8 cellular contexts compared by ENCODE assay signal in the genomic region with DNA sequence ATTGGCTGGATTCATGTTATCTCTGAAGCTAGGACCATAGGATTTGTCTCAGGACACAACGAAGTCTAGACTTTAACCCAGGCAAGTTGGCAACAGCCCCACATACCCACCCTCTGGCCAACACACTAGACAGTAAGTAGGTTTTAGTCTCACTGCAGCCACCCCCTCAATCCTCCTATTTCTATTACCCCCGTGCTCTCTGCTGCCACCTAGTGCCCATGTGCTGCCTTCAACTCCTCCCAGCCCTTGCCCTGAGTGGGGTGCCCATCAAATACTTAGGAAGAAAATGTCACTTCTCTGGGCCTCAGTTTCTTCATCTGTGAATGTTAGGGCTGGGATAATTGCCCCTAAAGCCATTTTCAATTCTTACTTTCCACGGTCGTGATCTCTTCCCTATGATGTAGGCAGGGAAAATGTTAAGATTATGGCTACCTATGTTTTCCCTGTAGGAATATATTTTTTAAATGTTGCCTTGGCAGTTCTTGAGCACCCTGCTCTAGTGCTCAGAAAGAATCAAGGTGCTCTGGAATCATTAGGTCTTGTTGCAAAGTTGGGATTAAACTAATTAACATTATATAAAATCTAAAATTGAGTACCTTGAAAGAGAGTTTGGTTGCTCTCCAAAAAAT.
DNase-seq lines count a peak whose midpoint lies in the region; ATAC-seq and TF ChIP-seq lines count a peak whose summit lies in the region.

No MANE protein-coding gene starts in this region.

- H3K36me3 Mint-ChIP-seq in activated CD8-positive, alpha-beta T cell treated with anti-CD3 and anti-CD28 coated beads for 36 hours (ENCODE audit: low read depth) = no peaks in the 10 kb centered on the region

- H3K4me1 Mint-ChIP-seq in activated CD8-positive, alpha-beta T cell treated with anti-CD3 and anti-CD28 coated beads for 36 hours (ENCODE audit: low read depth) = no peaks in the 10 kb centered on the region

- DNase-seq in DMS153 treated with DMSO at 0.1 percent for 48 hours (lab: John Stamatoyannopoulos, UW; ENCODE audit: unreplicated experiment) (peak; percentile 14), HuH-7 (ENCODE audit: low spot score) (peak; percentile 14), left lobe of liver (ENCODE audit: low spot score) (peak; percentile 55), GM19238 (ENCODE audit: insufficient read length, low spot score) (no peak), NCI-H187 (lab: John Stamatoyannopoulos, UW) (no peak), NCI-H526 treated with DMSO at 0.1 percent for 48 hours (lab: John Stamatoyannopoulos, UW) (no peak)
- peak; percentile 50 for DNase-seq in activated CD8-positive, alpha-beta T cell treated with anti-CD3 and anti-CD28 coated beads for 36 hours

- intact Hi-C loops in activated CD8-positive, alpha-beta T cell treated with anti-CD3 and anti-CD28 coated beads for 36 hours (cut with micrococcal nuclease) = loop anchor here (10.0 kb wide), 1 partner anchor 211 kb away; a partner anchor contains a TSS

- no peak overlapping the region for H3K4me3 Mint-ChIP-seq in activated CD8-positive, alpha-beta T cell treated with anti-CD3 and anti-CD28 coated beads for 36 hours

- POLR2A ChIA-PET in activated CD8-positive, alpha-beta T cell treated with anti-CD3 and anti-CD28 coated beads for 36 hours (lab: Charles Lee) = no interaction called here

- no peak overlapping the region for H3K27ac Mint-ChIP-seq in activated CD8-positive, alpha-beta T cell treated with anti-CD3 and anti-CD28 coated beads for 36 hours

- peaks cover 5% of the 10 kb centered on the region for H3K27me3 Mint-ChIP-seq in activated CD8-positive, alpha-beta T cell treated with anti-CD3 and anti-CD28 coated beads for 36 hours

- ATAC-seq in activated CD8-positive, alpha-beta T cell treated with anti-CD3 and anti-CD28 coated beads for 36 hours = no peak
- ATAC-seq in left lobe of liver = peak; percentile 87
- ATAC-seq in GM18909 (IDR thresholded peaks at IDR 0.05; ENCODE audit: poor library complexity, unreplicated experiment) = no peak

- CTCF ChIA-PET in activated CD8-positive, alpha-beta T cell treated with anti-CD3 and anti-CD28 coated beads for 36 hours (lab: Charles Lee) = interaction anchor here (1.3 kb wide), 1 partner anchor 157 kb away, joined by 4 read pairs; no protein-coding TSS in a partner anchor

- TF ChIP-seq CTCF in activated CD8-positive, alpha-beta T cell treated with anti-CD3 and anti-CD28 coated beads for 36 hours (IDR thresholded peaks at IDR 0.05) = peak; percentile 56

- no peaks in the 10 kb centered on the region for H3K9me3 Mint-ChIP-seq in activated CD8-positive, alpha-beta T cell treated with anti-CD3 and anti-CD28 coated beads for 36 hours

Comparison
In these comparisons a context has a peak if more than half of its experiments do, and no peak if none do; other contexts are left out.
1. DNase-seq: peak in DMS153 treated with DMSO at 0.1 percent for 48 hours (single experiment), HuH-7 (single experiment), activated CD8-positive, alpha-beta T cell treated with anti-CD3 and anti-CD28 coated beads for 36 hours (single experiment) and left lobe of liver (single experiment); none in GM19238 (single experiment), NCI-H187 (0 of 2) and NCI-H526 treated with DMSO at 0.1 percent for 48 hours (single experiment).